Comparison of ENCODE assay signal across 1 cellular context in genomic region chr7:12556139-12556792, GRCh38. TPM values are rescaled to one million over a fixed set of nuclear protein-coding genes. Genes with fewer than 3 reads are reported as not detected.
"Had no signal": no experiment of that assay in that cellular context is flagged by ENCODE, and none has a peak within 500 bp of the region (broad histone marks: within the 10 kb centered on the region; RNA-seq: fewer than 3 reads in every experiment).

No MANE protein-coding gene starts in this region.

RNA-seq across cellular contexts. Expression of gene SCIN, which starts 14.3 kb away (rescaled TPM):
- total RNA-seq: ascending aorta had no signal
